Comparison of ENCODE assay signal across 16 cellular contexts in the genomic region with DNA sequence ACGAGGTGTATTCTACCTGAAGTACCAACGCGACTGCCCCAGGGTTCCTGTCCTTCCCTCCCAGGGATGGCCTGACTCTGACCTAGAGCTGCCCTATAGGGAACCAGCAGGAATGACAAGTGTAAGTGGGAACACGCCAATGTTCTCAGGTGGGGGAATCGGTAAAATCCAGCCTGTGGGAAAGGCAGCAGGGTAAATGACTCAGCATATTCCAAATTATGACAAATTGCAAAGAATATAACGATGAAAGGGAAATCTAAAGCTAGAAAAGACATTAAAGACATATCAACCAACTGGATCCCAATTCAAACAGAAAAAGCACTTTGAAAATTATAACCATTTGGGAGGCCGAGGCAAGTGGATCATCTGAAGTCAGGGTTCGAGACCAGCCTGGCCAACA.
"Had no signal": no experiment of that assay in that cellular context is flagged by ENCODE, and none has a peak within 500 bp of the region (broad histone marks: within the 10 kb centered on the region; RNA-seq: fewer than 3 reads in every experiment).

No MANE protein-coding gene starts in this region.

- H3K4me3 Mint-ChIP-seq: dendritic cell treated with granulocyte-macrophage colony-stimulating factor and Interleukin-4, amounts not matched to agents 40 ng/mL and 50 ng/mL, for 4 days; effector memory CD8-positive, alpha-beta T cell; naive thymus-derived CD4-positive, alpha-beta T cell had no signal

- H3K27ac Mint-ChIP-seq: dendritic cell treated with granulocyte-macrophage colony-stimulating factor and Interleukin-4, amounts not matched to agents 40 ng/mL and 50 ng/mL, for 4 days; effector memory CD8-positive, alpha-beta T cell; naive thymus-derived CD4-positive, alpha-beta T cell had no signal

- H3K27me3 ChIP-seq: foreskin keratinocyte, neutrophil, ovary, right atrium auricular region had no signal

- H3K4me1 ChIP-seq: right atrium auricular region had no signal

- H3K36me3 ChIP-seq: neutrophil, ovary, right atrium auricular region had no signal

- ATAC-seq: effector memory CD8-positive, alpha-beta T cell; foreskin keratinocyte; left colon; left ventricle myocardium superior; naive thymus-derived CD4-positive, alpha-beta T cell had no signal

- H3K27ac ChIP-seq: foreskin keratinocyte, neutrophil, ovary, right atrium auricular region had no signal

- H3K4me3 ChIP-seq: lung, ovary, right atrium auricular region had no signal

- H3K27me3 Mint-ChIP-seq: dendritic cell treated with granulocyte-macrophage colony-stimulating factor and Interleukin-4, amounts not matched to agents 40 ng/mL and 50 ng/mL, for 4 days; effector memory CD8-positive, alpha-beta T cell; naive thymus-derived CD4-positive, alpha-beta T cell had no signal

- H3K9me3 Mint-ChIP-seq: dendritic cell treated with granulocyte-macrophage colony-stimulating factor and Interleukin-4, amounts not matched to agents 40 ng/mL and 50 ng/mL, for 4 days; effector memory CD8-positive, alpha-beta T cell; naive thymus-derived CD4-positive, alpha-beta T cell had no signal

- H3K9me3 ChIP-seq: neutrophil, ovary, right atrium auricular region had no signal

- FAIRE-seq: colon, small intestine had no signal

- H3K4me1 Mint-ChIP-seq: naive thymus-derived CD4-positive, alpha-beta T cell had no signal

- DNase-seq: effector memory CD8-positive, alpha-beta T cell; foreskin keratinocyte; left colon; left ventricle myocardium superior; mesendoderm; naive thymus-derived CD4-positive, alpha-beta T cell; ovary; small intestine; stimulated activated CD4-positive, alpha-beta T cell treated with anti-CD3 and anti-CD28 coated beads, Interleukin-12 subunit alpha, Interleukin-12 subunit beta, amount 100 ng/mL, for 4 hours; stimulated activated naive CD4-positive, alpha-beta T cell; trophoblast cell had no signal
